ENCODE assay signal across 17 cellular contexts in genomic region chr7:1964913-1965578, GRCh38.
"Had no signal": no experiment of that assay in that cellular context is flagged by ENCODE, and none has a peak within 500 bp of the region (broad histone marks: within the 10 kb centered on the region; RNA-seq: fewer than 3 reads in every experiment).

No MANE protein-coding gene starts in this region.

- H3K27ac Mint-ChIP-seq: activated B cell treated with CpG ODN at 0.5 μM for 24 hours; activated CD4-positive, alpha-beta memory T cell treated with anti-CD3 and anti-CD28 coated beads for 36 hours; activated CD8-positive, alpha-beta memory T cell treated with anti-CD3 and anti-CD28 coated beads, Interleukin-2, amount 10 ng/mL, durations not matched to agents 7 days and 5 days; activated naive CD4-positive, alpha-beta T cell treated with anti-CD3 and anti-CD28 coated beads for 36 hours had no signal

- DNase-seq: activated B cell treated with CpG ODN at 0.5 μM for 24 hours; activated CD4-positive, alpha-beta memory T cell treated with anti-CD3 and anti-CD28 coated beads for 36 hours; activated CD4-positive, alpha-beta T cell treated with anti-CD3 and anti-CD28 coated beads for 4 hours; activated CD8-positive, alpha-beta memory T cell treated with anti-CD3 and anti-CD28 coated beads, Interleukin-2, amount 10 ng/mL, durations not matched to agents 7 days and 5 days; activated naive CD4-positive, alpha-beta T cell treated with anti-CD3 and anti-CD28 coated beads for 36 hours; effector CD4-positive, alpha-beta T cell; mesenchymal stem cell; ovary; SK-N-SH; stimulated activated CD8-positive, alpha-beta memory T cell treated with anti-CD3 and anti-CD28 coated beads, Interleukin-4, amount 100 ng/mL, for 48 hours; stimulated activated naive CD4-positive, alpha-beta T cell; T-cell; thyroid gland had no signal

- H3K9me3 ChIP-seq: ascending aorta, breast epithelium, ovary, thyroid gland had no signal

- H3K27me3 ChIP-seq: ascending aorta, breast epithelium, hepatocyte, ovary, thyroid gland had no signal

- H3K4me3 Mint-ChIP-seq: activated B cell treated with CpG ODN at 0.5 μM for 24 hours; activated CD4-positive, alpha-beta memory T cell treated with anti-CD3 and anti-CD28 coated beads for 36 hours; activated CD8-positive, alpha-beta memory T cell treated with anti-CD3 and anti-CD28 coated beads, Interleukin-2, amount 10 ng/mL, durations not matched to agents 7 days and 5 days; activated naive CD4-positive, alpha-beta T cell treated with anti-CD3 and anti-CD28 coated beads for 36 hours; naive thymus-derived CD8-positive, alpha-beta T cell; T-cell had no signal

- H3K36me3 ChIP-seq: ascending aorta, breast epithelium, ovary, thyroid gland had no signal

- H3K27ac ChIP-seq: ascending aorta, breast epithelium, hepatocyte, ovary, thyroid gland had no signal

- H3K9ac ChIP-seq: SK-N-SH had no signal

- H3K27me3 Mint-ChIP-seq: activated B cell treated with CpG ODN at 0.5 μM for 24 hours; activated CD4-positive, alpha-beta memory T cell treated with anti-CD3 and anti-CD28 coated beads for 36 hours; activated CD8-positive, alpha-beta memory T cell treated with anti-CD3 and anti-CD28 coated beads, Interleukin-2, amount 10 ng/mL, durations not matched to agents 7 days and 5 days; naive thymus-derived CD8-positive, alpha-beta T cell; T-cell had no signal

- ATAC-seq: activated CD8-positive, alpha-beta memory T cell treated with anti-CD3 and anti-CD28 coated beads, Interleukin-2, amount 10 ng/mL, durations not matched to agents 7 days and 5 days; naive thymus-derived CD8-positive, alpha-beta T cell; T-cell had no signal

- H3K4me3 ChIP-seq: ascending aorta, breast epithelium, hepatocyte, ovary, thyroid gland had no signal

- H3K4me1 ChIP-seq: ascending aorta, breast epithelium, thyroid gland had no signal
